ENCODE assay signal across 13 cellular contexts in the genomic region with DNA sequence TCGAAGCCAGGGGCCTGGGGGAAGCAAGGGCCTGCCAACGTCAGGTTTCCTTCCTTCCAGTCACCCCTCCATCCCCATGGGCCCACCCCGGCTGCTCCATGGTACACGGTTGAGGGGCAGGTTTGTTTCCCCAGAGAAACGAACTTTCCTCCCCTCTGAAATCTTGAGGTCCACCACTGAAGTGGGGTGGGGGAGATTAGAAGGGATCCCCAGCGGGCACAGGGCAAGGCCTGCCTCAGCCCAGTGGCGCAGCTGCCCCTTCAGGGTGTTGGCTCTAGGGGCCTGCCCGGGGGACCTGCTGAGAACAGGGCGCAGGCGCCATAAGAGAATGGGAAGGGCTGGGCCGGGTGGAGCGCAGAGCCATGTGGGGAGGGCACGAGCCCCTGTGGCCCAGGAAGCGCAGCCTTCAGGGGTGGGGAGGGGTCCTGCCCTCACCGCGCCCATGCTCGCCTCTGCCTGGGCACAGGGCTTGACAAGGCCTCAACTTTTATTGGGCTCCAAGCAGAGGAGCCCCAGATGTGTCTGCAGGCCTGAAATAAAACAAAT. TPM values are rescaled to one million over a fixed set of nuclear protein-coding genes. Genes with fewer than 3 reads are reported as not detected.
DNase-seq lines count a peak whose midpoint lies in the region; ATAC-seq, FAIRE-seq and TF ChIP-seq lines count a peak whose summit lies in the region.
"Had no signal": no experiment of that assay in that cellular context is flagged by ENCODE, and none has a peak within 500 bp of the region (broad histone marks: within the 10 kb centered on the region; RNA-seq: fewer than 3 reads in every experiment).

No MANE protein-coding gene starts in this region.

- no peak for TF ChIP-seq POLR2A in GM12891 (IDR thresholded peaks at IDR 0.05; ENCODE audit: low read depth, low read length)

- H3K9ac ChIP-seq in stomach smooth muscle (ENCODE audit: low read length in 2 of 2) (no peak overlapping the region), endodermal cell (ENCODE audit: extremely low read depth, low read length, poor library complexity, severe bottlenecking) (no peak overlapping the region)

- no peak for FAIRE-seq in GM12891 (lab: Jason Lieb, UNC)
- FAIRE-seq: GM12878 had no signal

- H3K9me3 ChIP-seq in lower lobe of right lung (no peaks in the 10 kb centered on the region), stomach smooth muscle (ENCODE audit: control insufficient read depth in 2 of 2, low read length in 2 of 2) (no peaks in the 10 kb centered on the region), endodermal cell (ENCODE audit: control insufficient read depth, low read length) (no peaks in the 10 kb centered on the region)

- H3K27ac Mint-ChIP-seq in brain: peak overlapping the region in 4 of 5 experiments; percentile 30 to 87 (median 70)
- H3K27ac Mint-ChIP-seq in endodermal cell: no peak overlapping the region
- H3K27ac Mint-ChIP-seq: activated T-helper 17 cell treated with anti-CD3 and anti-CD28 coated beads, Interleukin-2, amount 50 U/mL, for 72 hours had no signal

- H3K4me1 ChIP-seq in lower lobe of right lung (peaks cover 63% of the 10 kb centered on the region), stomach smooth muscle (ENCODE audit: control insufficient read depth, insufficient read depth, low read length) (peaks cover 50% of the 10 kb centered on the region), endodermal cell (ENCODE audit: control insufficient read depth, insufficient read depth, low read length) (no peaks in the 10 kb centered on the region)

- no peak overlapping the region for H3K4me3 ChIP-seq in lower lobe of right lung
- H3K4me3 ChIP-seq in stomach smooth muscle (ENCODE audit: low read length in 2 of 2): no peak overlapping the region
- H3K4me3 ChIP-seq in endodermal cell (ENCODE audit: low read length): no peak overlapping the region
- H3K4me3 ChIP-seq: GM12878 had no signal

- intact Hi-C loops in lower lobe of right lung (cut with DNase I): no loop called here

- ATAC-seq in lower lobe of right lung: no peak
- no peak for ATAC-seq in HG02588 (IDR thresholded peaks at IDR 0.05; ENCODE audit: unreplicated experiment)
- ATAC-seq: activated T-helper 17 cell treated with anti-CD3 and anti-CD28 coated beads, Interleukin-2, amount 50 U/mL, for 72 hours; GM12878 had no signal

- no peak for TF ChIP-seq CTCF in brain (conservative IDR thresholded peaks at IDR 0.05)
- no peak for TF ChIP-seq CTCF in lower lobe of right lung (IDR thresholded peaks at IDR 0.05)
- no peak for TF ChIP-seq CTCF in endodermal cell (conservative IDR thresholded peaks at IDR 0.05)

- H3K27me3 Mint-ChIP-seq in brain: no peaks in the 10 kb centered on the region
- H3K27me3 Mint-ChIP-seq in endodermal cell (ENCODE audit: insufficient read depth): no peaks in the 10 kb centered on the region
- H3K27me3 Mint-ChIP-seq: activated T-helper 17 cell treated with anti-CD3 and anti-CD28 coated beads, Interleukin-2, amount 50 U/mL, for 72 hours had no signal

- H3K36me3 Mint-ChIP-seq in brain (peaks cover 15% of the 10 kb centered on the region), endodermal cell (ENCODE audit: low read depth) (peaks cover 10% of the 10 kb centered on the region)

- H3K4me3 Mint-ChIP-seq in brain (no peak overlapping the region), endodermal cell (no peak overlapping the region)
- H3K4me3 Mint-ChIP-seq: activated T-helper 17 cell treated with anti-CD3 and anti-CD28 coated beads, Interleukin-2, amount 50 U/mL, for 72 hours had no signal

- H3K9me3 Mint-ChIP-seq in brain (no peaks in the 10 kb centered on the region), endodermal cell (no peaks in the 10 kb centered on the region)
- H3K9me3 Mint-ChIP-seq: activated T-helper 17 cell treated with anti-CD3 and anti-CD28 coated beads, Interleukin-2, amount 50 U/mL, for 72 hours had no signal

- H3K4me1 Mint-ChIP-seq in brain (peaks cover 37% of the 10 kb centered on the region), endodermal cell (peaks cover 5% of the 10 kb centered on the region)
- H3K4me1 Mint-ChIP-seq: activated T-helper 17 cell treated with anti-CD3 and anti-CD28 coated beads, Interleukin-2, amount 50 U/mL, for 72 hours had no signal

- DNase-seq in GM12891 (ENCODE audit: insufficient read length, low spot score) (peak; percentile 15), lower lobe of right lung (no peak), endodermal cell (no peak), NCI-H2171 treated with DMSO at 0.1 percent for 48 hours (lab: John Stamatoyannopoulos, UW) (no peak), kidney glomerular epithelial cell (lab: John Stamatoyannopoulos, UW) (no peak)
- DNase-seq: activated CD4-positive, alpha-beta T cell treated with anti-CD3 and anti-CD28 coated beads, Interleukin-2, amount 50 U/mL, for 48 hours; NCI-H345; stimulated activated CD4-positive, alpha-beta T cell treated with anti-CD3 and anti-CD28 coated beads, Interleukin-15, amount 100 ng/mL, for 24 hours had no signal

- H3K36me3 ChIP-seq in lower lobe of right lung (peaks cover 26% of the 10 kb centered on the region), stomach smooth muscle (ENCODE audit: control insufficient read depth in 2 of 2, insufficient read depth in 2 of 2, low read length in 2 of 2) (peaks cover 0 to 2% of the 10 kb centered on the region in 2 donors), endodermal cell (ENCODE audit: control insufficient read depth, insufficient read depth, low read length) (peaks cover 11% of the 10 kb centered on the region)

- H3K27me3 ChIP-seq in lower lobe of right lung (ENCODE audit: low read depth) (no peaks in the 10 kb centered on the region), stomach smooth muscle (ENCODE audit: control insufficient read depth in 1 of 2, insufficient read depth in 2 of 2, low read length in 2 of 2) (no peaks in the 10 kb centered on the region), endodermal cell (ENCODE audit: control insufficient read depth, insufficient read depth, low read length, poor library complexity, severe bottlenecking) (no peaks in the 10 kb centered on the region)

- peak overlapping the region; percentile 69 for H3K27ac ChIP-seq in lower lobe of right lung
- H3K27ac ChIP-seq in stomach smooth muscle (ENCODE audit: low read length): peak overlapping the region; percentile 62
- no peak overlapping the region for H3K27ac ChIP-seq in endodermal cell (ENCODE audit: low read depth, low read length)

- 91% methylated on average over 11 to 17 of the region's 17 CpGs for WGBS in endodermal cell (ENCODE audit: insufficient coverage in 1 of 2, insufficient read length in 1 of 2), 2 experiments

TF ChIP-seq in GM12891, 5 proteins besides CTCF, POLR2A, EP300 and RAD21:
- TF ChIP-seq TAF1 (IDR thresholded peaks at IDR 0.05; ENCODE audit: low read depth, low read length) (no peak), SPI1 (IDR thresholded peaks at IDR 0.05; ENCODE audit: low read depth, low read length) (no peak), POLR2AphosphoS5 (IDR thresholded peaks at IDR 0.05; ENCODE audit: low read depth, low read length) (no peak), POU2F2 (IDR thresholded peaks at IDR 0.05; ENCODE audit: low read depth, low read length) (no peak), PAX5 (IDR thresholded peaks at IDR 0.05; ENCODE audit: insufficient read depth, low read length, severe bottlenecking) (no peak)
TF ChIP-seq in GM12891: peak in this region for 0.

RNA-seq across cellular contexts. Expression of a gene that starts 16.1 kb away (rescaled TPM):
- 9.6 TPM for polyA plus RNA-seq in GM12891 (2012; ENCODE audit: low read depth, missing spikeins)
- polyA plus RNA-seq in brain (ENCODE audit: insufficient read depth, low read depth, low replicate concordance): 139 TPM
- 29.6 TPM for total RNA-seq in lower lobe of right lung
- 10 to 100 TPM; 31.9 to 33.8 TPM for total RNA-seq in endodermal cell
- polyA plus RNA-seq in endodermal cell (2013, experiment 1 of 2): 31.9 TPM
- polyA plus RNA-seq in endodermal cell (2013, experiment 2 of 2): 27.5 TPM
